Comparison of ENCODE assay signal across 8 cellular contexts in genomic region chr12:42023733-42024494, GRCh38.
DNase-seq lines count a peak whose midpoint lies in the region; ATAC-seq, FAIRE-seq and TF ChIP-seq lines count a peak whose summit lies in the region.

No MANE protein-coding gene starts in this region.

- H3K27me3 Mint-ChIP-seq in dendritic cell treated with granulocyte-macrophage colony-stimulating factor and Interleukin-4, amounts not matched to agents 40 ng/mL and 50 ng/mL, for 4 days = peaks cover 9% of the 10 kb centered on the region

- H3K4me2 ChIP-seq in A549 = peak overlapping the region; percentile 83

- POLR2A ChIA-PET in A549 (lab: Yijun Ruan, JAX) = no interaction called here

- peak; percentile 96 for TF ChIP-seq CTCF in A549 (IDR thresholded peaks at IDR 0.05)
- peak in 1 of 3 donors; percentile 45 for TF ChIP-seq CTCF in lower leg skin (IDR thresholded peaks at IDR 0.05)

- no peaks in the 10 kb centered on the region for H3K9me3 Mint-ChIP-seq in dendritic cell treated with granulocyte-macrophage colony-stimulating factor and Interleukin-4, amounts not matched to agents 40 ng/mL and 50 ng/mL, for 4 days

- peaks cover 18% of the 10 kb centered on the region for H3K4me1 Mint-ChIP-seq in dendritic cell treated with granulocyte-macrophage colony-stimulating factor and Interleukin-4, amounts not matched to agents 40 ng/mL and 50 ng/mL, for 4 days (ENCODE audit: low read depth)

- H3K36me3 Mint-ChIP-seq in dendritic cell treated with granulocyte-macrophage colony-stimulating factor and Interleukin-4, amounts not matched to agents 40 ng/mL and 50 ng/mL, for 4 days (ENCODE audit: low read depth) = no peaks in the 10 kb centered on the region

- H3K4me3 Mint-ChIP-seq in dendritic cell treated with granulocyte-macrophage colony-stimulating factor and Interleukin-4, amounts not matched to agents 40 ng/mL and 50 ng/mL, for 4 days = peak overlapping the region; percentile 60

- H3K27ac Mint-ChIP-seq in dendritic cell treated with granulocyte-macrophage colony-stimulating factor and Interleukin-4, amounts not matched to agents 40 ng/mL and 50 ng/mL, for 4 days = no peak overlapping the region

- ATAC-seq in A549 (peak; percentile 97 to 99), GM18505 (IDR thresholded peaks at IDR 0.05; ENCODE audit: unreplicated experiment) (peak; percentile 94), HG03025 (IDR thresholded peaks at IDR 0.05; ENCODE audit: low FRiP score, unreplicated experiment) (peak; percentile 85)

- FAIRE-seq in A549 (lab: Jason Lieb, UNC) = no peak

- CTCF ChIA-PET in A549 (lab: Yijun Ruan, JAX) = interaction anchor here (0.6 to 4.1 kb wide), 58 partner anchors 9 to 1204 kb away, joined by 3 to 36 read pairs (median 4); no protein-coding TSS in a partner anchor

- 12% methylated on average over 25 of the region's 25 CpGs for WGBS in A549 (ENCODE audit: missing lambda C conversion rate)
- WGBS in lower leg skin, 2 donors = 13 to 14% methylated on average over 25 of the region's 25 CpGs

- H3K27ac ChIP-seq in A549 = peak overlapping the region in 1 of 2 experiments; percentile 65; a peak in 1 of 6 replicates

- H3K4me3 ChIP-seq in A549 (peak overlapping the region; percentile 35), lower leg skin (ENCODE audit: low read depth, poor library complexity, severe bottlenecking) (no peak overlapping the region)

- no peaks in the 10 kb centered on the region for H3K4me1 ChIP-seq in A549

- no peak for TF ChIP-seq EP300 in A549 (IDR thresholded peaks at IDR 0.05)

- no peaks in the 10 kb centered on the region for H3K9me3 ChIP-seq in A549

- DNase-seq in A549 (ENCODE audit: low read depth in 1 of 2, low spot score in 1 of 2) (peak; percentile 64 to 72), NCI-H2227 (lab: John Stamatoyannopoulos, UW; ENCODE audit: unreplicated experiment) (peak; percentile 73), lower leg skin (ENCODE audit: low spot score in 2 of 2) (peak; percentile 48 to 92)
- peak; percentile 79 for DNase-seq in activated CD4-positive, alpha-beta T cell treated with anti-CD3 and anti-CD28 coated beads for 48 hours
- peak; percentile 40 to 63 for DNase-seq in stimulated activated CD4-positive, alpha-beta T cell treated with anti-CD3 and anti-CD28 coated beads, Interleukin-4, amount 100 ng/mL, for 4 hours

- peak; percentile 92 to 95 for TF ChIP-seq RAD21 in A549 (conservative IDR thresholded peaks at IDR 0.05 in 1 of 2, IDR thresholded peaks at IDR 0.05 in 1 of 2)

- TF ChIP-seq POLR2A in A549 (IDR thresholded peaks at IDR 0.05; ENCODE audit: low read length) (no peak), GM18505 (IDR thresholded peaks at IDR 0.05; ENCODE audit: borderline replicate concordance, extremely low read depth, insufficient read depth, insufficient read length) (no peak), lower leg skin (IDR thresholded peaks at IDR 0.05) (no peak)

- intact Hi-C loops in dendritic cell treated with granulocyte-macrophage colony-stimulating factor and Interleukin-4, amounts not matched to agents 40 ng/mL and 50 ng/mL, for 4 days (cut with micrococcal nuclease) = loop anchor here (1.0 kb wide), 1 partner anchor 747 kb away; no protein-coding TSS in a partner anchor
- intact Hi-C loops in lower leg skin (cut with DNase I; ENCODE audit: low total_unique reads) = loop anchor here (10.0 kb wide), 1 partner anchor 1079 kb away; no protein-coding TSS in a partner anchor

TF ChIP-seq in A549, 52 proteins besides CTCF, POLR2A, EP300 and RAD21:
- peak; percentile 36; the same call in 1 of the 2 replicates for TF ChIP-seq E2F6 (IDR thresholded peaks at IDR 0.05; ENCODE audit: borderline replicate concordance, low read depth)
- TF ChIP-seq RNF2 (IDR thresholded peaks at IDR 0.05; ENCODE audit: borderline replicate concordance, low read depth) = no peak
- TF ChIP-seq MAX (IDR thresholded peaks at IDR 0.05) = peak; percentile 29; the same call in 1 of the 2 replicates
- TF ChIP-seq SMC3 (IDR thresholded peaks at IDR 0.05) = peak; percentile 98
